Comparison of ENCODE assay signal across 8 cellular contexts in the genomic region with DNA sequence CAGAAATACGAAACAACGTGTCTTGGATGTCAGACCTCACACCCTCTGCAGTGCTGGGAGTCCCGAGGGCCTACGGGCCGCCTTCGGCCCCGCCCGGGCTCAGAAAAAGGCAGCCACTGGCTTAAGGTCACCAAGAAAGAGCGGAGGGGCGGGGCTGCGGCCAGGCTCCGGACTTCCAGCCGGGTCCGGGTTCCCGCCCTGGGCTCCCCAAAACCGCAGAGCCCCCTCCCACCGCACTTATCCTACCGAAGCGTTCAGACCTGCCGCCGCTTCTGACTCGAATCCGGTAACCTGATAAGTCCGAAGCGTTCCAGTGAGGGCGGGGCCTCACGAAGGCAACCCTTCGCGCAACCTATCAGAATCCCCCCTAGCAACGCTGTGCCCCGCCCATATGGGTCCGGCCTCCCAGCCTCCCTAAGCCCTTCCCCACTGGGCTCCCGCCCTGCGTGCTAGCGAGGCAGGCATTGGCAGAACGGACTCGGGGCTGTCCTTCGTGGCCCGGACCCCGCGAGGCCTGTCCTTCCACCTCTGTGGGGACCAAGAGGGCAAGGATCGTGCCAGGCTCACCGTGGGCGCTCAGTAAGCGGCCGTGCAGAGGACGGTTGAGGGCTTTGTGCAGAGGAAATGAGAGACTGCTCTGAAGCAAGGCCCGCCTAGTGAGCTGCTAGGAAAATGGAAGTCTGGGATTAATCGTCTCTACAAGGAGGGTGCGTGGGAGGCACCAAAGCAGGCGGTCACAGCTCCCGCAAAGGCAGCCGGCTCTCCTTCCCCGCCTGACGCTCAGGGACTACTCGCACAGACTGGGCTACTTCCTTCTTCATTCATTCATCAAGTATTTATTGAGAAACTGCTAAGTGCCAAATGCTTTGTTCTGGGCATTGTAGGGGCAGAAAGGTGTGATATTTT. TPM values are rescaled to one million over a fixed set of nuclear protein-coding genes. Genes with fewer than 3 reads are reported as not detected.
DNase-seq lines count a peak whose midpoint lies in the region; TF ChIP-seq lines count a peak whose summit lies in the region.

Gene NAGA (minus strand): TSS at position 296 of the 906 bp plus-strand sequence. CDS start 515 bp downstream, outside the sequence.

- H3K9me3 Mint-ChIP-seq in HFFc6, result no peaks in the 10 kb centered on the region

- TF ChIP-seq CTCF in HFFc6 (IDR thresholded peaks at IDR 0.05), result no peak
- no peak for TF ChIP-seq CTCF in NB4 (IDR thresholded peaks at IDR 0.05; ENCODE audit: low read depth, low read length)

- H3K4me3 ChIP-seq in NB4 (ENCODE audit: low read depth, low read length) (peak within 1 kb of the TSS; percentile 59), neuron (ENCODE audit: low read length) (peak within 1 kb of the TSS; percentile 61)

- peak; percentile 78 for TF ChIP-seq POLR2A in NB4 (IDR thresholded peaks at IDR 0.05; ENCODE audit: extremely low read depth, insufficient read length)

- H3K27ac Mint-ChIP-seq in HFFc6, result peak within 1 kb of the TSS; percentile 93

- H3K27me3 Mint-ChIP-seq in HFFc6 (ENCODE audit: insufficient read depth), result peaks cover 2% of the 10 kb centered on the region

- peaks cover 40% of the 10 kb centered on the region for H3K4me1 Mint-ChIP-seq in HFFc6 (ENCODE audit: low read depth)

- peak; percentile 79 for DNase-seq in GM04503 (ENCODE audit: low read depth)
- peak; percentile 93 for DNase-seq in HFFc6
- peak; percentile 99 for DNase-seq in NB4 (ENCODE audit: low read depth)
- DNase-seq in SK-N-DZ (ENCODE audit: low spot score), result peak; percentile 96
- DNase-seq in activated naive CD4-positive, alpha-beta T cell treated with Interleukin-2 at 50 U/mL for 16 hours, result peak; percentile 94
- peak; percentile 94 for DNase-seq in foreskin melanocyte
- peak; percentile 94 for DNase-seq in stromal cell of bone marrow (ENCODE audit: low read depth)

- H2AFZ ChIP-seq in neuron (ENCODE audit: low read depth, low read length), result peak within 1 kb of the TSS; percentile 55

- peaks cover 8% of the 10 kb centered on the region for H3K36me3 Mint-ChIP-seq in HFFc6 (ENCODE audit: low read depth)

- no peaks in the 10 kb centered on the region for H3K27me3 ChIP-seq in neuron (ENCODE audit: insufficient read depth, low read length)

- peaks cover 8% of the 10 kb centered on the region for H3K4me1 ChIP-seq in neuron (ENCODE audit: insufficient read depth, low read length)

- peak within 1 kb of the TSS; percentile 93 for H3K4me3 Mint-ChIP-seq in HFFc6

- peaks cover 18% of the 10 kb centered on the region for H3K36me3 ChIP-seq in neuron (ENCODE audit: insufficient read depth, low read length)

- H3K9me3 ChIP-seq in neuron (ENCODE audit: low read length), result no peaks in the 10 kb centered on the region

RNA-seq across cellular contexts. Expression of gene NAGA, which starts in this region (rescaled TPM):
- total RNA-seq in HFFc6 (2021; fragmentation: NEBNext Ultra II Directional; extraction: Animal tissue kit (Norgen Biotek cat#: 25700)), result 10 to 100 TPM; 19.5 to 24.4 (median 21.7) TPM
- polyA plus RNA-seq in SK-N-DZ (2014; cell fraction: cytosol; rRNA removed), result 24.8 and 29.4 TPM in 2 replicates
- polyA plus RNA-seq in SK-N-DZ (2014; cell fraction: nucleus; rRNA removed), result 13.0 and 13.5 TPM in 2 replicates

Comparison
In these comparisons a context has a peak if more than half of its experiments do, and no peak if none do; other contexts are left out.
1. Peak in every context shown above with its lines: DNase-seq and H3K4me3 ChIP-seq.